Comparison of ENCODE assay signal across 7 cellular contexts in the genomic region with DNA sequence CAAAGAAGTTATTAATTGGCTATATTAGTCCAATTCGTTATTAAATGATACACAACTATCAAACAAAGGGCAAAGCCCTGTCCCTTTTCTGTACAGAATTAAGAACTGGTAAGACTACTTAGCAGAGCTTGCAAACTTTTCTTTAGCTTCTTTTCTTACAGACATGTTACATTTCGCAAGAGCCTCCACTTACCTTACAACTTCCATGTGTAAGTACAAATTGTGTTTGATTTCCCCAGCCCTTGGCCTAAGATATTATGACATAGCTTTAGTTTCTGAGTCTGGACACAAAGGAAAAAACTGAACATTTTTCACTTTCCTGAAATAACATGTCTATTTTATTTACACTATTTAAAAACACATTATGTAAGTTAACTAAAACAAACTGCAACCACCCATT. TPM values are rescaled to one million over a fixed set of nuclear protein-coding genes. Genes with fewer than 3 reads are reported as not detected.
A peak's percentile ranks its signal among the peaks of the same experiment; 100 is the strongest.
DNase-seq lines count a peak whose midpoint lies in the region; ATAC-seq and TF ChIP-seq lines count a peak whose summit lies in the region.

No MANE protein-coding gene starts in this region.

- intact Hi-C loops in activated T-helper 1 cell treated with anti-CD3 and anti-CD28 coated beads, Interleukin-12 subunit alpha, Interleukin-12 subunit beta, Interleukin-2, Interleukin-4 antibody, amounts not matched to agents 30 ng/mL and 10 ng/mL and 1 ng/mL, durations not matched to agents 14 hours and 24 hours and 36 hours (cut with micrococcal nuclease), result no loop called here

- H3K27ac Mint-ChIP-seq in activated T-helper 1 cell treated with anti-CD3 and anti-CD28 coated beads, Interleukin-12 subunit alpha, Interleukin-12 subunit beta, Interleukin-2, Interleukin-4 antibody, amounts not matched to agents 30 ng/mL and 10 ng/mL and 1 ng/mL, durations not matched to agents 14 hours and 24 hours and 36 hours, result peak overlapping the region; percentile 89
- no peak overlapping the region for H3K27ac Mint-ChIP-seq in stimulated activated naive CD8-positive, alpha-beta T cell treated with anti-CD3 and anti-CD28 coated beads, Interleukin-15, amount 100 ng/mL, for 72 hours

- H3K9me3 Mint-ChIP-seq in activated T-helper 1 cell treated with anti-CD3 and anti-CD28 coated beads, Interleukin-12 subunit alpha, Interleukin-12 subunit beta, Interleukin-2, Interleukin-4 antibody, amounts not matched to agents 30 ng/mL and 10 ng/mL and 1 ng/mL, durations not matched to agents 14 hours and 24 hours and 36 hours, result no peaks in the 10 kb centered on the region
- no peaks in the 10 kb centered on the region for H3K9me3 Mint-ChIP-seq in stimulated activated naive CD8-positive, alpha-beta T cell treated with anti-CD3 and anti-CD28 coated beads, Interleukin-15, amount 100 ng/mL, for 72 hours

- no peaks in the 10 kb centered on the region for H3K36me3 ChIP-seq in iPS-20b (ENCODE audit: insufficient read depth, low read depth, low read length)

- peaks cover 16% of the 10 kb centered on the region; the same call in 1 of the 2 replicates for H3K4me1 ChIP-seq in iPS-20b (ENCODE audit: insufficient read depth, low read length)

- H3K9me3 ChIP-seq in iPS-20b (ENCODE audit: insufficient read depth, low read depth, low read length), result no peaks in the 10 kb centered on the region

- no peak overlapping the region for H3K9ac ChIP-seq in iPS-20b (ENCODE audit: low read depth, low read length)

- H3K4me1 Mint-ChIP-seq in activated T-helper 1 cell treated with anti-CD3 and anti-CD28 coated beads, Interleukin-12 subunit alpha, Interleukin-12 subunit beta, Interleukin-2, Interleukin-4 antibody, amounts not matched to agents 30 ng/mL and 10 ng/mL and 1 ng/mL, durations not matched to agents 14 hours and 24 hours and 36 hours (ENCODE audit: low read depth), result peaks cover 36% of the 10 kb centered on the region
- peaks cover 43% of the 10 kb centered on the region for H3K4me1 Mint-ChIP-seq in stimulated activated naive CD8-positive, alpha-beta T cell treated with anti-CD3 and anti-CD28 coated beads, Interleukin-15, amount 100 ng/mL, for 72 hours

- H3K27me3 Mint-ChIP-seq in activated T-helper 1 cell treated with anti-CD3 and anti-CD28 coated beads, Interleukin-12 subunit alpha, Interleukin-12 subunit beta, Interleukin-2, Interleukin-4 antibody, amounts not matched to agents 30 ng/mL and 10 ng/mL and 1 ng/mL, durations not matched to agents 14 hours and 24 hours and 36 hours (ENCODE audit: insufficient read depth), result no peaks in the 10 kb centered on the region
- no peaks in the 10 kb centered on the region for H3K27me3 Mint-ChIP-seq in stimulated activated naive CD8-positive, alpha-beta T cell treated with anti-CD3 and anti-CD28 coated beads, Interleukin-15, amount 100 ng/mL, for 72 hours

- H3K27me3 ChIP-seq in HL-60 (ENCODE audit: insufficient read depth, poor library complexity, severe bottlenecking) (no peaks in the 10 kb centered on the region), iPS-20b (ENCODE audit: insufficient read depth, low read length) (no peaks in the 10 kb centered on the region)

- no peak for TF ChIP-seq CTCF in HL-60 (IDR thresholded peaks at IDR 0.05; ENCODE audit: insufficient read depth, low read length)

- H3K27ac ChIP-seq in HL-60 (replicated peaks) (peak overlapping the region; percentile 98), iPS-20b (ENCODE audit: low read length) (no peak overlapping the region)

- ATAC-seq in stimulated activated naive CD8-positive, alpha-beta T cell treated with anti-CD3 and anti-CD28 coated beads, Interleukin-15, amount 100 ng/mL, for 72 hours, result no peak
- ATAC-seq in HG02623 (IDR thresholded peaks at IDR 0.05; ENCODE audit: unreplicated experiment) (no peak), GM18520 (IDR thresholded peaks at IDR 0.05; ENCODE audit: unreplicated experiment) (no peak)

- H3K4me3 ChIP-seq in HL-60 (replicated peaks; ENCODE audit: insufficient read depth, low read length), result peak overlapping the region; percentile 84
- peak overlapping the region; percentile 95; the same call in 1 of the 2 replicates for H3K4me3 ChIP-seq in iPS-20b (ENCODE audit: low read length)

- H3K36me3 Mint-ChIP-seq in activated T-helper 1 cell treated with anti-CD3 and anti-CD28 coated beads, Interleukin-12 subunit alpha, Interleukin-12 subunit beta, Interleukin-2, Interleukin-4 antibody, amounts not matched to agents 30 ng/mL and 10 ng/mL and 1 ng/mL, durations not matched to agents 14 hours and 24 hours and 36 hours (ENCODE audit: low read depth), result peaks cover 11% of the 10 kb centered on the region

- H3K4me3 Mint-ChIP-seq in activated T-helper 1 cell treated with anti-CD3 and anti-CD28 coated beads, Interleukin-12 subunit alpha, Interleukin-12 subunit beta, Interleukin-2, Interleukin-4 antibody, amounts not matched to agents 30 ng/mL and 10 ng/mL and 1 ng/mL, durations not matched to agents 14 hours and 24 hours and 36 hours, result peak overlapping the region; percentile 99
- H3K4me3 Mint-ChIP-seq in stimulated activated naive CD8-positive, alpha-beta T cell treated with anti-CD3 and anti-CD28 coated beads, Interleukin-15, amount 100 ng/mL, for 72 hours, result peak overlapping the region; percentile 95 to 97

- peak in 1 of 2 experiments; percentile 41 for DNase-seq in HL-60 (ENCODE audit: low read depth in 1 of 2, low spot score in 1 of 2)
- no peak for DNase-seq in activated T-helper 1 cell treated with anti-CD3 and anti-CD28 coated beads, Interleukin-12 subunit alpha, Interleukin-12 subunit beta, Interleukin-2, Interleukin-4 antibody, amounts not matched to agents 30 ng/mL and 10 ng/mL and 1 ng/mL, durations not matched to agents 14 hours and 24 hours and 36 hours (ENCODE audit: low spot score)
- no peak for DNase-seq in stimulated activated naive CD8-positive, alpha-beta T cell treated with anti-CD3 and anti-CD28 coated beads, Interleukin-15, amount 100 ng/mL, for 72 hours
- DNase-seq in DMS153 treated with DMSO at 0.1 percent for 48 hours (lab: John Stamatoyannopoulos, UW; ENCODE audit: unreplicated experiment), result no peak

RNA-seq across cellular contexts. Expression of a gene that starts 1.7 kb away (rescaled TPM):
- total RNA-seq in activated T-helper 1 cell treated with anti-CD3 and anti-CD28 coated beads, Interleukin-12 subunit alpha, Interleukin-12 subunit beta, Interleukin-2, Interleukin-4 antibody, amounts not matched to agents 30 ng/mL and 10 ng/mL and 1 ng/mL, durations not matched to agents 14 hours and 24 hours and 36 hours, result 21.5 and 25.9 TPM in 2 replicates

RNA-seq across cellular contexts. Expression of a gene that starts 51.4 kb away (rescaled TPM):
- total RNA-seq in activated T-helper 1 cell treated with anti-CD3 and anti-CD28 coated beads, Interleukin-12 subunit alpha, Interleukin-12 subunit beta, Interleukin-2, Interleukin-4 antibody, amounts not matched to agents 30 ng/mL and 10 ng/mL and 1 ng/mL, durations not matched to agents 14 hours and 24 hours and 36 hours, result 363 and 383 TPM in 2 replicates
